Comparison of ENCODE assay signal across 1 cellular context in genomic region chr5:12217039-12217438, GRCh38.
TF ChIP-seq lines count a peak whose summit lies in the region.

No MANE protein-coding gene starts in this region.

TF ChIP-seq in GM23338, 12 proteins besides CTCF, POLR2A, EP300 and RAD21:
- TF ChIP-seq, protein P1, sequence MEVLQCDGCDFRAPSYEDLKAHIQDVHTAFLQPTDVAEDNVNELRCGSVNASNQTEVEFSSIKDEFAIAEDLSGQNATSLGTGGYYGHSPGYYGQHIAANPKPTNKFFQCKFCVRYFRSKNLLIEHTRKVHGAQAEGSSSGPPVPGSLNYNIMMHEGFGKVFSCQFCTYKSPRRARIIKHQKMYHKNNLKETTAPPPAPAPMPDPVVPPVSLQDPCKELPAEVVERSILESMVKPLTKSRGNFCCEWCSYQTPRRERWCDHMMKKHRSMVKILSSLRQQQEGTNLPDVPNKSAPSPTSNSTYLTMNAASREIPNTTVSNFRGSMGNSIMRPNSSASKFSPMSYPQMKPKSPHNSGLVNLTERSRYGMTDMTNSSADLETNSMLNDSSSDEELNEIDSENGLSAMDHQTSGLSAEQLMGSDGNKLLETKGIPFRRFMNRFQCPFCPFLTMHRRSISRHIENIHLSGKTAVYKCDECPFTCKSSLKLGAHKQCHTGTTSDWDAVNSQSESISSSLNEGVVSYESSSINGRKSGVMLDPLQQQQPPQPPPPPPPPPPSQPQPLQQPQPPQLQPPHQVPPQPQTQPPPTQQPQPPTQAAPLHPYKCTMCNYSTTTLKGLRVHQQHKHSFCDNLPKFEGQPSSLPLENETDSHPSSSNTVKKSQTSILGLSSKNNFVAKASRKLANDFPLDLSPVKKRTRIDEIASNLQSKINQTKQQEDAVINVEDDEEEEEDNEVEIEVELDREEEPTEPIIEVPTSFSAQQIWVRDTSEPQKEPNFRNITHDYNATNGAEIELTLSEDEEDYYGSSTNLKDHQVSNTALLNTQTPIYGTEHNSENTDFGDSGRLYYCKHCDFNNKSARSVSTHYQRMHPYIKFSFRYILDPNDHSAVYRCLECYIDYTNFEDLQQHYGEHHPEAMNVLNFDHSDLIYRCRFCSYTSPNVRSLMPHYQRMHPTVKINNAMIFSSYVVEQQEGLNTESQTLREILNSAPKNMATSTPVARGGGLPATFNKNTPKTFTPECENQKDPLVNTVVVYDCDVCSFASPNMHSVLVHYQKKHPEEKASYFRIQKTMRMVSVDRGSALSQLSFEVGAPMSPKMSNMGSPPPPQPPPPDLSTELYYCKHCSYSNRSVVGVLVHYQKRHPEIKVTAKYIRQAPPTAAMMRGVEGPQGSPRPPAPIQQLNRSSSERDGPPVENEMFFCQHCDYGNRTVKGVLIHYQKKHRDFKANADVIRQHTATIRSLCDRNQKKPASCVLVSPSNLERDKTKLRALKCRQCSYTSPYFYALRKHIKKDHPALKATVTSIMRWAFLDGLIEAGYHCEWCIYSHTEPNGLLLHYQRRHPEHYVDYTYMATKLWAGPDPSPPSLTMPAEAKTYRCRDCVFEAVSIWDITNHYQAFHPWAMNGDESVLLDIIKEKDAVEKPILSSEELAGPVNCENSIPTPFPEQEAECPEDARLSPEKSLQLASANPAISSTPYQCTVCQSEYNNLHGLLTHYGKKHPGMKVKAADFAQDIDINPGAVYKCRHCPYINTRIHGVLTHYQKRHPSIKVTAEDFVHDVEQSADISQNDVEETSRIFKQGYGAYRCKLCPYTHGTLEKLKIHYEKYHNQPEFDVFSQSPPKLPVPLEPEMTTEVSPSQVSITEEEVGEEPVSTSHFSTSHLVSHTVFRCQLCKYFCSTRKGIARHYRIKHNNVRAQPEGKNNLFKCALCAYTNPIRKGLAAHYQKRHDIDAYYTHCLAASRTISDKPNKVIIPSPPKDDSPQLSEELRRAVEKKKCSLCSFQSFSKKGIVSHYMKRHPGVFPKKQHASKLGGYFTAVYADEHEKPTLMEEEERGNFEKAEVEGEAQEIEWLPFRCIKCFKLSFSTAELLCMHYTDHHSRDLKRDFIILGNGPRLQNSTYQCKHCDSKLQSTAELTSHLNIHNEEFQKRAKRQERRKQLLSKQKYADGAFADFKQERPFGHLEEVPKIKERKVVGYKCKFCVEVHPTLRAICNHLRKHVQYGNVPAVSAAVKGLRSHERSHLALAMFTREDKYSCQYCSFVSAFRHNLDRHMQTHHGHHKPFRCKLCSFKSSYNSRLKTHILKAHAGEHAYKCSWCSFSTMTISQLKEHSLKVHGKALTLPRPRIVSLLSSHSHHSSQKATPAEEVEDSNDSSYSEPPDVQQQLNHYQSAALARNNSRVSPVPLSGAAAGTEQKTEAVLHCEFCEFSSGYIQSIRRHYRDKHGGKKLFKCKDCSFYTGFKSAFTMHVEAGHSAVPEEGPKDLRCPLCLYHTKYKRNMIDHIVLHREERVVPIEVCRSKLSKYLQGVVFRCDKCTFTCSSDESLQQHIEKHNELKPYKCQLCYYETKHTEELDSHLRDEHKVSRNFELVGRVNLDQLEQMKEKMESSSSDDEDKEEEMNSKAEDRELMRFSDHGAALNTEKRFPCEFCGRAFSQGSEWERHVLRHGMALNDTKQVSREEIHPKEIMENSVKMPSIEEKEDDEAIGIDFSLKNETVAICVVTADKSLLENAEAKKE (CRISPR knock-in tag; IDR thresholded peaks at IDR 0.05): peak; percentile 74
- no peak for TF ChIP-seq REST (IDR thresholded peaks at IDR 0.05; ENCODE audit: unreplicated experiment)
- TF ChIP-seq NANOG (IDR thresholded peaks at IDR 0.05; ENCODE audit: borderline replicate concordance): no peak
